Comparison of ENCODE assay signal across 21 cellular contexts in genomic region chr4:27490315-27490714, GRCh38.
"Had no signal": no experiment of that assay in that cellular context is flagged by ENCODE, and none has a peak within 500 bp of the region (broad histone marks: within the 10 kb centered on the region; RNA-seq: fewer than 3 reads in every experiment).

No MANE protein-coding gene starts in this region.

- H3K4me2 ChIP-seq: hepatocyte had no signal

- H3K4me1 ChIP-seq: foreskin keratinocyte, parathyroid adenoma, psoas muscle, right lobe of liver had no signal

- H3K27ac ChIP-seq: foreskin keratinocyte, hepatocyte, parathyroid adenoma, psoas muscle, right lobe of liver had no signal

- H3K36me3 ChIP-seq: right lobe of liver had no signal

- H3K9ac ChIP-seq: parathyroid adenoma had no signal

- H3K79me2 ChIP-seq: hepatocyte, parathyroid adenoma had no signal

- H2AFZ ChIP-seq: hepatocyte, parathyroid adenoma had no signal

- FAIRE-seq: colon, endothelial cell of umbilical vein, urothelium cell line had no signal

- ATAC-seq: foreskin keratinocyte, left colon, left ventricle myocardium superior, psoas muscle had no signal

- H3K4me3 ChIP-seq: hepatocyte, lung, psoas muscle, right lobe of liver had no signal

- H3K27me3 ChIP-seq: foreskin keratinocyte, hepatocyte, right lobe of liver had no signal

- DNase-seq: dermis blood vessel endothelial cell; erythroblast; foreskin keratinocyte; head of caudate nucleus; left colon; left ventricle myocardium superior; mesenchymal stem cell; midbrain; psoas muscle; right lobe of liver; stimulated activated CD4-positive, alpha-beta T cell treated with anti-CD3 and anti-CD28 coated beads, Interleukin-15, amount 100 ng/mL, for 24 hours; stimulated activated CD4-positive, alpha-beta T cell treated with anti-CD3 and anti-CD28 coated beads, Interleukin-1b, Interleukin-23, amount 100 ng/mL, for 48 hours; stimulated activated CD4-positive, alpha-beta T cell treated with anti-CD3 and anti-CD28 coated beads, Interleukin-4, amount 100 ng/mL, for 4 hours; stimulated activated naive CD4-positive, alpha-beta T cell; trophoblast cell had no signal

- H3K9me3 ChIP-seq: psoas muscle, right lobe of liver had no signal
